Comparison of ENCODE assay signal across 9 cellular contexts in the genomic region with DNA sequence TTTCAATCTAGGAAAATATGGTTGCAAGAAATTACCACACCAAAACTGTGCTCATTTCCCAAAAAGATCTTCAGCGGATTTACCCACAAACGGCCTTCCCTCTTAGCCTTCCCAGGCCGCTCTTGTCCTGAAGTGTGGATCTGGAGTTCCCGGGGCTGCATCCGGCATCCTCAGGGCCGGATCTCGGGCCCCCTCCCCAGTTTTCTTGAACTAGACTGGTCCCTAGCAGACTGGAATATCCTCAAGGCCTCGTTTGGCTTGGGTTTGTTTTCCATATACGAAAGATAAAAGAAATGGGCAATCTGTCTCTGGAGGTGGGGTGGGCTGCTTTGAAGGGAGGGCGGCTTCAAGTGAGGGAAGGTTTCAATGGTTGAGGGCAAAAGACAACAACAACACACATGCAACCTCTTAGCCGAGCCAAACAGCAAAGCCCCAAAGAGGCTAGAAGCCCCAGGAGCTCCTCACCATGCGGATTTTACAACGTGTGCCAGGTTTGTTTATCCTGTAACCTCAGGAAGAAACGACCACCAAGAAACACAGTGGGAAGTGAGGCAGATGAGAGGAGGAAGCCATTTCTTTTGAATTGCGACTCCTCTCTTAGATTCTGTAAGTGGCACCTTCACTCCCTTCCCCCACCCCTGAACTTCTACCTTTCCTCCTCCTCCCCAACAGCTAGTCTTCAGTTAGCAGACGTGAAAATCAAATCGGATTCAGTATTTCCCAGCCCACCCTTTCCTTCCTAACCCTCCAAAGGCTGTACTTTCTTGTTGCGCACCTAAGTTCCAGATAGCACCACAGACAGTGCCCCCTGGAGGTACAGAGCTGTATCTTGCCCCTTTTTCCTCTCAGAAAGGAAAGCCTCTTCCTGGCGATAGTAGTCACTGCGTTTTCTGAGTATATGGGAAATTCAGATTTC. TPM values are rescaled to one million over a fixed set of nuclear protein-coding genes. Genes with fewer than 3 reads are reported as not detected.
A peak's percentile ranks its signal among the peaks of the same experiment; 100 is the strongest.
DNase-seq lines count a peak whose midpoint lies in the region; ATAC-seq and TF ChIP-seq lines count a peak whose summit lies in the region.
"Had no signal": no experiment of that assay in that cellular context is flagged by ENCODE, and none has a peak within 500 bp of the region (broad histone marks: within the 10 kb centered on the region; RNA-seq: fewer than 3 reads in every experiment).

No MANE protein-coding gene starts in this region.

- H3K4me3 ChIP-seq in MM.1S (ENCODE audit: low read length) (no peak overlapping the region), iPS DF 6.9 (ENCODE audit: low read length) (peak overlapping the region; percentile 36; the same call in 1 of the 2 replicates)

- no peaks in the 10 kb centered on the region for H3K9me3 ChIP-seq in MM.1S (replicated peaks; ENCODE audit: insufficient read depth, low read length)
- H3K9me3 ChIP-seq in iPS DF 6.9 (ENCODE audit: control insufficient read depth, insufficient read depth, low read length): no peaks in the 10 kb centered on the region

- WGBS in iPS DF 6.9 (ENCODE audit: insufficient coverage, insufficient read length): no CpG with 5 or more reads among the region's 20 CpGs

- no peak overlapping the region for H2AFZ ChIP-seq in MM.1S (ENCODE audit: low read length)

- H3K4me2 ChIP-seq in MM.1S (ENCODE audit: low read depth, low read length): no peak overlapping the region

- ATAC-seq in GM21529 (IDR thresholded peaks at IDR 0.05; ENCODE audit: unreplicated experiment): peak; percentile 52
- ATAC-seq in stimulated activated naive B cell treated with anti-CD40 and anti-IgM and Interleukin-4, amounts not matched to agents 10 μg/mL and 1 μg/mL and 100 μg/mL, for 72 hours (replicated peaks): no peak

- no peaks in the 10 kb centered on the region for H3F3A ChIP-seq in MM.1S (ENCODE audit: insufficient read depth, low read length)

- no peaks in the 10 kb centered on the region for H3K36me3 ChIP-seq in MM.1S (replicated peaks; ENCODE audit: insufficient read depth, low read length)
- H3K36me3 ChIP-seq in iPS DF 6.9 (ENCODE audit: control insufficient read depth, insufficient read depth, low read length): no peaks in the 10 kb centered on the region

- H3K27me3 ChIP-seq in MM.1S (replicated peaks; ENCODE audit: insufficient read depth, low read length): no peaks in the 10 kb centered on the region
- peaks cover 50% of the 10 kb centered on the region for H3K27me3 ChIP-seq in iPS DF 6.9 (ENCODE audit: control insufficient read depth, insufficient read depth, low read length)

- H3K4me3 Mint-ChIP-seq in stimulated activated naive B cell treated with anti-CD40 and anti-IgM and Interleukin-4, amounts not matched to agents 10 μg/mL and 1 μg/mL and 100 μg/mL, for 72 hours: no peak overlapping the region

- no peak overlapping the region for H3K27ac Mint-ChIP-seq in stimulated activated naive B cell treated with anti-CD40 and anti-IgM and Interleukin-4, amounts not matched to agents 10 μg/mL and 1 μg/mL and 100 μg/mL, for 72 hours

- H3K4me1 ChIP-seq in MM.1S (ENCODE audit: low read length): no peaks in the 10 kb centered on the region
- H3K4me1 ChIP-seq in iPS DF 6.9 (ENCODE audit: control insufficient read depth, insufficient read depth, low read length): peaks cover 4% of the 10 kb centered on the region; the same call in 1 of the 2 replicates

- no peaks in the 10 kb centered on the region for H3K9me2 ChIP-seq in MM.1S (replicated peaks; ENCODE audit: insufficient read depth, low read length)

- H3K9me3 Mint-ChIP-seq in stimulated activated naive B cell treated with anti-CD40 and anti-IgM and Interleukin-4, amounts not matched to agents 10 μg/mL and 1 μg/mL and 100 μg/mL, for 72 hours: peaks cover 0 to 2% of the 10 kb centered on the region in 2 donors

- peak; percentile 58 for TF ChIP-seq CTCF in MM.1S (IDR thresholded peaks at IDR 0.05; ENCODE audit: low read length)

- no peaks in the 10 kb centered on the region for H3K36me3 Mint-ChIP-seq in stimulated activated naive B cell treated with anti-CD40 and anti-IgM and Interleukin-4, amounts not matched to agents 10 μg/mL and 1 μg/mL and 100 μg/mL, for 72 hours

- DNase-seq in Daoy (ENCODE audit: low read depth) (peak; percentile 19), MM.1S (no peak), iPS DF 6.9 (ENCODE audit: low read depth, low spot score) (no peak), NCI-H446 treated with DMSO at 0.1 percent for 48 hours (lab: John Stamatoyannopoulos, UW) (no peak), NCI-H510A (lab: John Stamatoyannopoulos, UW) (no peak)
- DNase-seq in stimulated activated CD8-positive, alpha-beta memory T cell treated with anti-CD3 and anti-CD28 coated beads, Interleukin-4, amount 100 ng/mL, for 48 hours: no peak
- DNase-seq in stimulated activated naive B cell treated with anti-CD40 and anti-IgM and Interleukin-4, amounts not matched to agents 10 μg/mL and 1 μg/mL and 100 μg/mL, for 72 hours: no peak

- no peak overlapping the region for H3K9ac ChIP-seq in MM.1S (ENCODE audit: low read length)

- H3K79me2 ChIP-seq in MM.1S (ENCODE audit: low read length): no peaks in the 10 kb centered on the region

- peaks cover 42 to 58% of the 10 kb centered on the region in 2 donors for H3K27me3 Mint-ChIP-seq in stimulated activated naive B cell treated with anti-CD40 and anti-IgM and Interleukin-4, amounts not matched to agents 10 μg/mL and 1 μg/mL and 100 μg/mL, for 72 hours

- H3K4me1 Mint-ChIP-seq in stimulated activated naive B cell treated with anti-CD40 and anti-IgM and Interleukin-4, amounts not matched to agents 10 μg/mL and 1 μg/mL and 100 μg/mL, for 72 hours: peaks cover 3 to 6% of the 10 kb centered on the region in 2 donors

- H3K27ac ChIP-seq in MM.1S (ENCODE audit: low read length) (no peak overlapping the region), iPS DF 6.9 (ENCODE audit: low read length) (no peak overlapping the region)

- H4K20me1 ChIP-seq in MM.1S (ENCODE audit: insufficient read depth, low read length): no peaks in the 10 kb centered on the region

RNA-seq across cellular contexts. Expression of a gene that starts 2.6 kb away (rescaled TPM):
- not detected in 2 replicates for total RNA-seq in Daoy (2014; rRNA removed; shearing (Covaris generic))
- total RNA-seq: fibroblast of lung had no signal

RNA-seq across cellular contexts. Expression of a gene that starts 6.6 kb away (rescaled TPM):
- not detected in 2 replicates for total RNA-seq in Daoy (2014; rRNA removed; shearing (Covaris generic))
- total RNA-seq: fibroblast of lung had no signal
